In genomic region chr1:205183676-205184335, GRCh38 we compare ENCODE assay signal across 11 cellular contexts. TPM values are rescaled to one million over a fixed set of nuclear protein-coding genes. Genes with fewer than 3 reads are reported as not detected.
DNase-seq lines count a peak whose midpoint lies in the region; ATAC-seq lines count a peak whose summit lies in the region.
"Had no signal": no experiment of that assay in that cellular context is flagged by ENCODE, and none has a peak within 500 bp of the region (broad histone marks: within the 10 kb centered on the region; RNA-seq: fewer than 3 reads in every experiment).

No MANE protein-coding gene starts in this region.

- H3K9me3 Mint-ChIP-seq in activated T-cell treated with anti-CD3 and anti-CD28 coated beads, Interleukin-2, amount 50 U/mL, for 24 hours = no peaks in the 10 kb centered on the region
- no peaks in the 10 kb centered on the region for H3K9me3 Mint-ChIP-seq in activated naive CD8-positive, alpha-beta T cell treated with anti-CD3 and anti-CD28 coated beads, Interleukin-2, amount 50 U/mL, for 24 hours

- peak overlapping the region; percentile 3 for H3K4me3 Mint-ChIP-seq in activated T-cell treated with anti-CD3 and anti-CD28 coated beads, Interleukin-2, amount 50 U/mL, for 24 hours
- H3K4me3 Mint-ChIP-seq in activated naive CD8-positive, alpha-beta T cell treated with anti-CD3 and anti-CD28 coated beads, Interleukin-2, amount 50 U/mL, for 24 hours = peak overlapping the region; percentile 28

- peaks cover 4 to 16% (median 14%) of the 10 kb centered on the region in 5 donors for H3K4me1 ChIP-seq in subcutaneous abdominal adipose tissue (ENCODE audit: control insufficient read depth in 5 of 5, insufficient read depth in 5 of 5, low read length in 5 of 5)

- H3K4me3 ChIP-seq in subcutaneous abdominal adipose tissue (ENCODE audit: low read depth in 1 of 5, low read length in 5 of 5) = no peak overlapping the region

- H3K27ac ChIP-seq in subcutaneous abdominal adipose tissue (ENCODE audit: low read depth, low read length) = peak overlapping the region; percentile 26

- no peaks in the 10 kb centered on the region for H3K27me3 ChIP-seq in subcutaneous abdominal adipose tissue (ENCODE audit: control insufficient read depth in 5 of 5, insufficient read depth in 4 of 5, low read length in 5 of 5)

- peak overlapping the region; percentile 66 for H3K27ac Mint-ChIP-seq in activated T-cell treated with anti-CD3 and anti-CD28 coated beads, Interleukin-2, amount 50 U/mL, for 24 hours
- peak overlapping the region; percentile 85 for H3K27ac Mint-ChIP-seq in activated naive CD8-positive, alpha-beta T cell treated with anti-CD3 and anti-CD28 coated beads, Interleukin-2, amount 50 U/mL, for 24 hours

- H3K36me3 ChIP-seq in subcutaneous abdominal adipose tissue (ENCODE audit: control insufficient read depth in 5 of 5, insufficient read depth in 5 of 5, low read length in 5 of 5) = peaks cover 4 to 20% (median 9%) of the 10 kb centered on the region in 5 donors

- intact Hi-C loops in left ventricle myocardium superior (cut with micrococcal nuclease) = no loop called here

- H3K36me3 Mint-ChIP-seq in activated T-cell treated with anti-CD3 and anti-CD28 coated beads, Interleukin-2, amount 50 U/mL, for 24 hours (ENCODE audit: low read depth) = peaks cover 71% of the 10 kb centered on the region
- peaks cover 53% of the 10 kb centered on the region for H3K36me3 Mint-ChIP-seq in activated naive CD8-positive, alpha-beta T cell treated with anti-CD3 and anti-CD28 coated beads, Interleukin-2, amount 50 U/mL, for 24 hours (ENCODE audit: low read depth)

- DNase-seq in activated T-cell treated with anti-CD3 and anti-CD28 coated beads, Interleukin-2, amount 50 U/mL, for 24 hours = no peak
- no peak for DNase-seq in activated T-cell treated with anti-CD3 and anti-CD28 coated beads for 4 hours
- no peak for DNase-seq in activated naive CD8-positive, alpha-beta T cell treated with anti-CD3 and anti-CD28 coated beads, Interleukin-2, amount 50 U/mL, for 24 hours
- no peak for DNase-seq in left ventricle myocardium superior
- DNase-seq in stimulated activated CD4-positive, alpha-beta T cell treated with anti-CD3 and anti-CD28 coated beads, Interleukin-4, amount 100 ng/mL, for 4 hours = no peak
- no peak for DNase-seq in activated CD8-positive, alpha-beta memory T cell treated with anti-CD3 and anti-CD28 coated beads, Interleukin-2, amount 50 U/mL, for 48 hours
- DNase-seq: AML-193, NCI-H2171 treated with DMSO at 0.1 percent for 48 hours, occipital lobe had no signal

- ATAC-seq in activated naive CD8-positive, alpha-beta T cell treated with anti-CD3 and anti-CD28 coated beads, Interleukin-2, amount 50 U/mL, for 24 hours = peak; percentile 63
- ATAC-seq in left ventricle myocardium superior (peak; percentile 83), GM21529 (IDR thresholded peaks at IDR 0.05; ENCODE audit: unreplicated experiment) (no peak)

- no peaks in the 10 kb centered on the region for H3K27me3 Mint-ChIP-seq in activated T-cell treated with anti-CD3 and anti-CD28 coated beads, Interleukin-2, amount 50 U/mL, for 24 hours
- no peaks in the 10 kb centered on the region for H3K27me3 Mint-ChIP-seq in activated naive CD8-positive, alpha-beta T cell treated with anti-CD3 and anti-CD28 coated beads, Interleukin-2, amount 50 U/mL, for 24 hours

- no peaks in the 10 kb centered on the region for H3K9me3 ChIP-seq in subcutaneous abdominal adipose tissue (ENCODE audit: control insufficient read depth in 5 of 5, low read length in 5 of 5)

- H3K9ac ChIP-seq in subcutaneous abdominal adipose tissue (ENCODE audit: low read length in 5 of 5) = peak overlapping the region in 4 of 5 donors; percentile 4 to 39 (median 18)

- H3K4me1 Mint-ChIP-seq in activated T-cell treated with anti-CD3 and anti-CD28 coated beads, Interleukin-2, amount 50 U/mL, for 24 hours (ENCODE audit: low read depth) = peaks cover 66% of the 10 kb centered on the region
- H3K4me1 Mint-ChIP-seq in activated naive CD8-positive, alpha-beta T cell treated with anti-CD3 and anti-CD28 coated beads, Interleukin-2, amount 50 U/mL, for 24 hours = peaks cover 58% of the 10 kb centered on the region

RNA-seq across cellular contexts. Expression of gene DSTYK, which starts 27.7 kb away (rescaled TPM):
- 6.1 TPM for total RNA-seq in left ventricle myocardium superior

RNA-seq across cellular contexts. Expression of gene TMCC2, which starts 43.9 kb away (rescaled TPM):
- total RNA-seq in left ventricle myocardium superior = 1.3 TPM
